ENCODE assay signal across 1 cellular context in genomic region chr12:132761032-132761910, GRCh38.
TF ChIP-seq lines count a peak whose summit lies in the region.

TSS of gene ANKLE2 (minus strand) at chr12:132761832. CDS start at chr12:132761798, 34 bp downstream.

TF ChIP-seq in K562, 482 proteins besides CTCF, POLR2A, EP300 and RAD21 (continued from another document and continues in another):
- TF ChIP-seq MYC (IDR thresholded peaks at IDR 0.05; ENCODE audit: low read depth, low read length) = no peak
- TF ChIP-seq MYC (CRISPR knock-in tag; IDR thresholded peaks at IDR 0.05; ENCODE audit: borderline replicate concordance, low read depth) = no peak
- no peak for TF ChIP-seq SIRT6 (IDR thresholded peaks at IDR 0.05; ENCODE audit: low read depth, low read length)
- no peak for TF ChIP-seq KLF10 (CRISPR knock-in tag; IDR thresholded peaks at IDR 0.05)
- TF ChIP-seq SREBF1 (IDR thresholded peaks at IDR 0.05; ENCODE audit: borderline replicate concordance, low read depth, low read length) = no peak
- TF ChIP-seq ZNF57 (CRISPR knock-in tag; IDR thresholded peaks at IDR 0.05) = no peak
- no peak for TF ChIP-seq MBD2 (IDR thresholded peaks at IDR 0.05; ENCODE audit: borderline replicate concordance, low read depth)
- TF ChIP-seq, protein P1, sequence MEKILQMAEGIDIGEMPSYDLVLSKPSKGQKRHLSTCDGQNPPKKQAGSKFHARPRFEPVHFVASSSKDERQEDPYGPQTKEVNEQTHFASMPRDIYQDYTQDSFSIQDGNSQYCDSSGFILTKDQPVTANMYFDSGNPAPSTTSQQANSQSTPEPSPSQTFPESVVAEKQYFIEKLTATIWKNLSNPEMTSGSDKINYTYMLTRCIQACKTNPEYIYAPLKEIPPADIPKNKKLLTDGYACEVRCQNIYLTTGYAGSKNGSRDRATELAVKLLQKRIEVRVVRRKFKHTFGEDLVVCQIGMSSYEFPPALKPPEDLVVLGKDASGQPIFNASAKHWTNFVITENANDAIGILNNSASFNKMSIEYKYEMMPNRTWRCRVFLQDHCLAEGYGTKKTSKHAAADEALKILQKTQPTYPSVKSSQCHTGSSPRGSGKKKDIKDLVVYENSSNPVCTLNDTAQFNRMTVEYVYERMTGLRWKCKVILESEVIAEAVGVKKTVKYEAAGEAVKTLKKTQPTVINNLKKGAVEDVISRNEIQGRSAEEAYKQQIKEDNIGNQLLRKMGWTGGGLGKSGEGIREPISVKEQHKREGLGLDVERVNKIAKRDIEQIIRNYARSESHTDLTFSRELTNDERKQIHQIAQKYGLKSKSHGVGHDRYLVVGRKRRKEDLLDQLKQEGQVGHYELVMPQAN (IDR thresholded peaks at IDR 0.05; ENCODE audit: borderline replicate concordance) = 0 out of 2 replicates have a peak, but pooled peaks have one; percentile 50
- TF ChIP-seq SNAPC5 (CRISPR knock-in tag; IDR thresholded peaks at IDR 0.05) = no peak
- no peak for TF ChIP-seq ESRRB (CRISPR knock-in tag; IDR thresholded peaks at IDR 0.05; ENCODE audit: borderline replicate concordance)
- TF ChIP-seq ETV1 (tag; conservative IDR thresholded peaks at IDR 0.05; ENCODE audit: low read depth) = 0 out of 2 replicates have a peak, but pooled peaks have one; percentile 8
- TF ChIP-seq, protein P2, sequence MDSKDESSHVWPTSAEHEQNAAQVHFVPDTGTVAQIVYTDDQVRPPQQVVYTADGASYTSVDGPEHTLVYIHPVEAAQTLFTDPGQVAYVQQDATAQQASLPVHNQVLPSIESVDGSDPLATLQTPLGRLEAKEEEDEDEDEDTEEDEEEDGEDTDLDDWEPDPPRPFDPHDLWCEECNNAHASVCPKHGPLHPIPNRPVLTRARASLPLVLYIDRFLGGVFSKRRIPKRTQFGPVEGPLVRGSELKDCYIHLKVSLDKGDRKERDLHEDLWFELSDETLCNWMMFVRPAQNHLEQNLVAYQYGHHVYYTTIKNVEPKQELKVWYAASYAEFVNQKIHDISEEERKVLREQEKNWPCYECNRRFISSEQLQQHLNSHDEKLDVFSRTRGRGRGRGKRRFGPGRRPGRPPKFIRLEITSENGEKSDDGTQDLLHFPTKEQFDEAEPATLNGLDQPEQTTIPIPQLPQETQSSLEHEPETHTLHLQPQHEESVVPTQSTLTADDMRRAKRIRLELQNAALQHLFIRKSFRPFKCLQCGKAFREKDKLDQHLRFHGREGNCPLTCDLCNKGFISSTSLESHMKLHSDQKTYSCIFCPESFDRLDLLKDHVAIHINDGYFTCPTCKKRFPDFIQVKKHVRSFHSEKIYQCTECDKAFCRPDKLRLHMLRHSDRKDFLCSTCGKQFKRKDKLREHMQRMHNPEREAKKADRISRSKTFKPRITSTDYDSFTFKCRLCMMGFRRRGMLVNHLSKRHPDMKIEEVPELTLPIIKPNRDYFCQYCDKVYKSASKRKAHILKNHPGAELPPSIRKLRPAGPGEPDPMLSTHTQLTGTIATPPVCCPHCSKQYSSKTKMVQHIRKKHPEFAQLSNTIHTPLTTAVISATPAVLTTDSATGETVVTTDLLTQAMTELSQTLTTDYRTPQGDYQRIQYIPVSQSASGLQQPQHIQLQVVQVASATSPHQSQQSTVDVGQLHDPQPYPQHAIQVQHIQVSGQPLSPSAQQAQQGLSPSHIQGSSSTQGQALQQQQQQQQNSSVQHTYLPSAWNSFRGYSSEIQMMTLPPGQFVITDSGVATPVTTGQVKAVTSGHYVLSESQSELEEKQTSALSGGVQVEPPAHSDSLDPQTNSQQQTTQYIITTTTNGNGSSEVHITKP (IDR thresholded peaks at IDR 0.05; ENCODE audit: partially characterized antibody) = peak; percentile 54
- no peak for TF ChIP-seq FOXK1 (CRISPR knock-in tag; IDR thresholded peaks at IDR 0.05; ENCODE audit: borderline replicate concordance)
- TF ChIP-seq ZNF511 (CRISPR knock-in tag; IDR thresholded peaks at IDR 0.05) = peak; percentile 53; the same call in 1 of the 2 replicates
- no peak for TF ChIP-seq ZNF717 (CRISPR knock-in tag; IDR thresholded peaks at IDR 0.05)
- TF ChIP-seq CHD2 (IDR thresholded peaks at IDR 0.05; ENCODE audit: low read depth, low read length) = peak; percentile 62
- TF ChIP-seq PTTG1 (tag; IDR thresholded peaks at IDR 0.05; ENCODE audit: low read depth) = no peak
- TF ChIP-seq PATZ1 (CRISPR knock-in tag; IDR thresholded peaks at IDR 0.05; ENCODE audit: borderline replicate concordance) = no peak
- TF ChIP-seq TCF3 (CRISPR knock-in tag; IDR thresholded peaks at IDR 0.05) = no peak
- TF ChIP-seq ZNF445 (CRISPR knock-in tag; IDR thresholded peaks at IDR 0.05; ENCODE audit: low read depth) = no peak
- TF ChIP-seq SP1 (CRISPR knock-in tag; IDR thresholded peaks at IDR 0.05) = no peak
- peak; percentile 9; the same call in 1 of the 2 replicates for TF ChIP-seq FOSL1 (tag; conservative IDR thresholded peaks at IDR 0.05)
- TF ChIP-seq RBM39 (optimal IDR thresholded peaks at IDR 0.05; ENCODE audit: low read depth, low read length) = no peak
- no peak for TF ChIP-seq MYBL2 (IDR thresholded peaks at IDR 0.05; ENCODE audit: low read depth)
- TF ChIP-seq MYBL2 (CRISPR knock-in tag; IDR thresholded peaks at IDR 0.05; ENCODE audit: borderline replicate concordance) = no peak
- TF ChIP-seq POLR2B (IDR thresholded peaks at IDR 0.05; ENCODE audit: low read depth, partially characterized antibody) = no peak
- no peak for TF ChIP-seq STAT5A (IDR thresholded peaks at IDR 0.05; ENCODE audit: borderline replicate concordance, low read length)
- TF ChIP-seq ZNF174 (CRISPR knock-in tag; IDR thresholded peaks at IDR 0.05) = no peak
- no peak for TF ChIP-seq MEIS2 (IDR thresholded peaks at IDR 0.05; ENCODE audit: partially characterized antibody)
- no peak for TF ChIP-seq SPI1 (IDR thresholded peaks at IDR 0.05; ENCODE audit: borderline replicate concordance, low read depth, low read length)
- TF ChIP-seq SIN3A (IDR thresholded peaks at IDR 0.05; ENCODE audit: borderline replicate concordance in 2 of 2, control insufficient read depth in 1 of 2, low read depth in 2 of 2, low read length in 2 of 2) = peak; percentile 22 to 46; a peak in 1 of 4 replicates
- no peak for TF ChIP-seq THRA (IDR thresholded peaks at IDR 0.05)
- TF ChIP-seq ZNF766 (CRISPR knock-in tag; conservative IDR thresholded peaks at IDR 0.05) = 0 out of 2 replicates have a peak, but pooled peaks have one; percentile 2
- no peak for TF ChIP-seq TFAM (CRISPR knock-in tag; conservative IDR thresholded peaks at IDR 0.05)
- TF ChIP-seq, protein P3, sequence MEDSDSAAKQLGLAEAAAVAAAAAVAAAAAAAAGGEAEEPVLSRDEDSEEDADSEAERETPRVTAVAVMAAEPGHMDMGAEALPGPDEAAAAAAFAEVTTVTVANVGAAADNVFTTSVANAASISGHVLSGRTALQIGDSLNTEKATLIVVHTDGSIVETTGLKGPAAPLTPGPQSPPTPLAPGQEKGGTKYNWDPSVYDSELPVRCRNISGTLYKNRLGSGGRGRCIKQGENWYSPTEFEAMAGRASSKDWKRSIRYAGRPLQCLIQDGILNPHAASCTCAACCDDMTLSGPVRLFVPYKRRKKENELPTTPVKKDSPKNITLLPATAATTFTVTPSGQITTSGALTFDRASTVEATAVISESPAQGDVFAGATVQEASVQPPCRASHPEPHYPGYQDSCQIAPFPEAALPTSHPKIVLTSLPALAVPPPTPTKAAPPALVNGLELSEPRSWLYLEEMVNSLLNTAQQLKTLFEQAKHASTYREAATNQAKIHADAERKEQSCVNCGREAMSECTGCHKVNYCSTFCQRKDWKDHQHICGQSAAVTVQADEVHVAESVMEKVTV (CRISPR knock-in tag; IDR thresholded peaks at IDR 0.05) = no peak
- TF ChIP-seq, protein P4, sequence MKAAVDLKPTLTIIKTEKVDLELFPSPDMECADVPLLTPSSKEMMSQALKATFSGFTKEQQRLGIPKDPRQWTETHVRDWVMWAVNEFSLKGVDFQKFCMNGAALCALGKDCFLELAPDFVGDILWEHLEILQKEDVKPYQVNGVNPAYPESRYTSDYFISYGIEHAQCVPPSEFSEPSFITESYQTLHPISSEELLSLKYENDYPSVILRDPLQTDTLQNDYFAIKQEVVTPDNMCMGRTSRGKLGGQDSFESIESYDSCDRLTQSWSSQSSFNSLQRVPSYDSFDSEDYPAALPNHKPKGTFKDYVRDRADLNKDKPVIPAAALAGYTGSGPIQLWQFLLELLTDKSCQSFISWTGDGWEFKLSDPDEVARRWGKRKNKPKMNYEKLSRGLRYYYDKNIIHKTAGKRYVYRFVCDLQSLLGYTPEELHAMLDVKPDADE (conservative IDR thresholded peaks at IDR 0.05; ENCODE audit: control insufficient read depth, low read depth, low read length) = peak; percentile 50; the same call in 1 of the 2 replicates
- 0 out of 2 replicates have a peak, but pooled peaks have one; percentile 37 for TF ChIP-seq ZFX (CRISPR knock-in tag; IDR thresholded peaks at IDR 0.05)
- TF ChIP-seq ZNF140 (CRISPR knock-in tag; IDR thresholded peaks at IDR 0.05) = no peak
- TF ChIP-seq, protein P5, sequence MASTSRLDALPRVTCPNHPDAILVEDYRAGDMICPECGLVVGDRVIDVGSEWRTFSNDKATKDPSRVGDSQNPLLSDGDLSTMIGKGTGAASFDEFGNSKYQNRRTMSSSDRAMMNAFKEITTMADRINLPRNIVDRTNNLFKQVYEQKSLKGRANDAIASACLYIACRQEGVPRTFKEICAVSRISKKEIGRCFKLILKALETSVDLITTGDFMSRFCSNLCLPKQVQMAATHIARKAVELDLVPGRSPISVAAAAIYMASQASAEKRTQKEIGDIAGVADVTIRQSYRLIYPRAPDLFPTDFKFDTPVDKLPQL (IDR thresholded peaks at IDR 0.05; ENCODE audit: extremely low read depth, insufficient read length) = no peak
- no peak for TF ChIP-seq MCM7 (IDR thresholded peaks at IDR 0.05)
- no peak for TF ChIP-seq BRF2 (IDR thresholded peaks at IDR 0.05; ENCODE audit: borderline replicate concordance, insufficient read depth, insufficient read length)
- no peak for TF ChIP-seq TSHZ1 (CRISPR knock-in tag; IDR thresholded peaks at IDR 0.05)
- peak; percentile 63 for TF ChIP-seq SAP30 (IDR thresholded peaks at IDR 0.05; ENCODE audit: borderline replicate concordance, insufficient read depth, low read depth, low read length, poor library complexity, severe bottlenecking)
- no peak for TF ChIP-seq CEBPB (tag; IDR thresholded peaks at IDR 0.05)
- no peak for TF ChIP-seq XRCC5 (IDR thresholded peaks at IDR 0.05; ENCODE audit: low read depth, low read length)
- TF ChIP-seq YY1 (IDR thresholded peaks at IDR 0.05; ENCODE audit: borderline replicate concordance in 1 of 3, control insufficient read depth in 1 of 3, extremely low read depth in 1 of 3, insufficient read depth in 3 of 3, insufficient read length in 1 of 3, insufficient replicate concordance in 2 of 3, low read depth in 1 of 3, low read length in 2 of 3) = no peak
